Comparison of ENCODE assay signal across 10 cellular contexts in the genomic region with DNA sequence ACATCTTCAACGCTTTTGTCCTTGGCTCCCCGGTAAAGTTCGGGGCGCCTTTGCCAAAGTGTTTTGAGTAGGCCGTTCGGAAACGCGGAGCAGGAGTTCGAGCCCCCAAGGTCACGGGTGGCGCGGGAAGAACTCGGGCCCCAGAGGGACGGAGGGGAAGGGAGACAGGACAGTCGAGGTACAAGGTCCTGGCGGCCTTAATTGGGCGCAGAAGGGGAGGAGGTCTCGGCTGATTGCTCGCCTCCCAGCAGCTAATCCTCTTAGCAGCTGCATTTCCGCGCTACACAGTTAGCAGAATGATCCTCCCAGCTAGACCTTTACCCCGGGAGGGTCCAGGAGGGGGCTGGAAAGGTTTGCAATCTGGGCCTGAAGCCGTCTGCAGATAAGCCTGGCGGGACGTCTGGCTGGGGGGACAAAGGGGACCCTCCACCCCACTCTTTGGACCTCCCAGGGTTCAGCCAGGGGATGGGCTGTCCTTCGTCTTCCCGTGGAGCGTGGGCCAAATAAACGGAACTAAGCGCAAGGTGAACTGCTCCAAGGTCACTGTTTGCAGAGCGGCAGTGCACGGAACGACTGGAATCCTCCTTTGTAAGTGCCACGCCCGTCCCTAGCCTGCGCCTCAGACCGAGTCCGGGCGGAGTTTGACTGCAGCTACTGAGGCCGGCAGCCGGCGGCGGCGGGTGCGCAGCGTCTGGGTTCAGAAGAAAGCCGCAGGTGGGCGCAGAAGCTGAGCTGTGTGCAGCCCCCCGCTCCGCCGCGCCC. TPM values are rescaled to one million over a fixed set of nuclear protein-coding genes. Genes with fewer than 3 reads are reported as not detected.
DNase-seq lines count a peak whose midpoint lies in the region; ATAC-seq lines count a peak whose summit lies in the region.
"Had no signal": no experiment of that assay in that cellular context is flagged by ENCODE, and none has a peak within 500 bp of the region (broad histone marks: within the 10 kb centered on the region; RNA-seq: fewer than 3 reads in every experiment).

No MANE protein-coding gene starts in this region.

- H3K27me3 ChIP-seq in CD4-positive, CD25-positive, alpha-beta regulatory T cell (ENCODE audit: control insufficient read depth, insufficient read depth, low read length), result peaks cover 31% of the 10 kb centered on the region
- H3K27me3 ChIP-seq in HUES6 (ENCODE audit: control insufficient read depth, insufficient read depth, low read length) (peaks cover 94% of the 10 kb centered on the region), HAP-1 (ENCODE audit: low read depth) (peaks cover 15% of the 10 kb centered on the region)

- no peaks in the 10 kb centered on the region for H3K36me3 ChIP-seq in CD4-positive, CD25-positive, alpha-beta regulatory T cell (ENCODE audit: control insufficient read depth, insufficient read depth, low read length)
- H3K36me3 ChIP-seq in HUES6 (ENCODE audit: control insufficient read depth, insufficient read depth, low read length) (peaks cover 10% of the 10 kb centered on the region; the same call in 1 of the 2 replicates), HAP-1 (replicated peaks) (no peaks in the 10 kb centered on the region)

- intact Hi-C loops in dendritic cell treated with granulocyte-macrophage colony-stimulating factor and Interleukin-4, amounts not matched to agents 40 ng/mL and 50 ng/mL, for 4 days (cut with micrococcal nuclease), result loop anchor here (10.0 kb wide), 1 partner anchor 440 kb away; no protein-coding TSS in a partner anchor

- in situ Hi-C loops in HAP-1 (cut with MboI; ENCODE audit: low sequenced_read_pairs), result no loop called here

- peak in 1 of 3 donors; percentile 25 for DNase-seq in CD4-positive, CD25-positive, alpha-beta regulatory T cell
- peak; percentile 67 for DNase-seq in natural killer cell treated with Interleukin-12 subunit alpha and Interleukin-12 subunit beta and Interleukin-15 and Interleukin-18, amount 100 ng/mL, for 72 hours (ENCODE audit: low spot score)
- DNase-seq in HAP-1 (ENCODE audit: low spot score in 2 of 2), result no peak
- no peak for DNase-seq in mesenteric fat pad (ENCODE audit: low spot score)
- DNase-seq: NCI-H446 had no signal

- H3K4me3 ChIP-seq in CD4-positive, CD25-positive, alpha-beta regulatory T cell (ENCODE audit: low read depth, low read length), result no peak overlapping the region
- H3K4me3 ChIP-seq in HUES6 (ENCODE audit: low read depth, low read length) (peak overlapping the region; percentile 57), HAP-1 (no peak overlapping the region)

- no peak overlapping the region for H3K27ac Mint-ChIP-seq in CD4-positive, CD25-positive, alpha-beta regulatory T cell
- no peak overlapping the region for H3K27ac Mint-ChIP-seq in dendritic cell treated with granulocyte-macrophage colony-stimulating factor and Interleukin-4, amounts not matched to agents 40 ng/mL and 50 ng/mL, for 4 days
- H3K27ac Mint-ChIP-seq in natural killer cell treated with Interleukin-12 subunit alpha and Interleukin-12 subunit beta and Interleukin-15 and Interleukin-18, amount 100 ng/mL, for 72 hours, result peak overlapping the region; percentile 98 to 99

- peak overlapping the region; percentile 79 for H3K9ac ChIP-seq in HUES6 (ENCODE audit: low read length)

- H3K9me3 ChIP-seq in CD4-positive, CD25-positive, alpha-beta regulatory T cell (ENCODE audit: control insufficient read depth in 2 of 2, low read length in 2 of 2), result no peaks in the 10 kb centered on the region
- H3K9me3 ChIP-seq in HUES6 (ENCODE audit: control insufficient read depth, insufficient read depth, low read depth, low read length) (no peaks in the 10 kb centered on the region), HAP-1 (no peaks in the 10 kb centered on the region)

- peaks cover 8 to 33% (median 25%) of the 10 kb centered on the region in 4 donors for H3K4me1 Mint-ChIP-seq in CD4-positive, CD25-positive, alpha-beta regulatory T cell
- H3K4me1 Mint-ChIP-seq in dendritic cell treated with granulocyte-macrophage colony-stimulating factor and Interleukin-4, amounts not matched to agents 40 ng/mL and 50 ng/mL, for 4 days (ENCODE audit: low read depth), result peaks cover 35% of the 10 kb centered on the region
- peaks cover 57 to 84% of the 10 kb centered on the region in 2 donors for H3K4me1 Mint-ChIP-seq in natural killer cell treated with Interleukin-12 subunit alpha and Interleukin-12 subunit beta and Interleukin-15 and Interleukin-18, amount 100 ng/mL, for 72 hours (ENCODE audit: low read depth in 2 of 2)

- H3K27ac ChIP-seq in CD4-positive, CD25-positive, alpha-beta regulatory T cell (ENCODE audit: insufficient read depth, low read length, poor library complexity, severe bottlenecking), result no peak overlapping the region
- H3K27ac ChIP-seq in HUES6 (ENCODE audit: low read depth, low read length), result no peak overlapping the region; the same call in 1 of the 2 replicates

- peaks cover 0 to 2% (median 0%) of the 10 kb centered on the region in 7 donors for H3K9me3 Mint-ChIP-seq in CD4-positive, CD25-positive, alpha-beta regulatory T cell
- no peaks in the 10 kb centered on the region for H3K9me3 Mint-ChIP-seq in dendritic cell treated with granulocyte-macrophage colony-stimulating factor and Interleukin-4, amounts not matched to agents 40 ng/mL and 50 ng/mL, for 4 days
- H3K9me3 Mint-ChIP-seq in natural killer cell treated with Interleukin-12 subunit alpha and Interleukin-12 subunit beta and Interleukin-15 and Interleukin-18, amount 100 ng/mL, for 72 hours, result no peaks in the 10 kb centered on the region

- H3K4me1 ChIP-seq in CD4-positive, CD25-positive, alpha-beta regulatory T cell (ENCODE audit: control insufficient read depth, insufficient read depth, low read length, poor library complexity, severe bottlenecking), result peaks cover 33% of the 10 kb centered on the region
- H3K4me1 ChIP-seq in HUES6 (ENCODE audit: control insufficient read depth, insufficient read depth, low read length) (peaks cover 59% of the 10 kb centered on the region), HAP-1 (no peaks in the 10 kb centered on the region)

- no peak for ATAC-seq in CD4-positive, CD25-positive, alpha-beta regulatory T cell (ENCODE audit: low read depth in 2 of 2)
- ATAC-seq in natural killer cell treated with Interleukin-12 subunit alpha and Interleukin-12 subunit beta and Interleukin-15 and Interleukin-18, amount 100 ng/mL, for 72 hours, result peak; percentile 5 to 26
- no peak for ATAC-seq in GM21723 (IDR thresholded peaks at IDR 0.05; ENCODE audit: unreplicated experiment)
- no peak for ATAC-seq in GM21737 (IDR thresholded peaks at IDR 0.05; ENCODE audit: unreplicated experiment)

- peaks cover 85% of the 10 kb centered on the region for H3K27me3 Mint-ChIP-seq in CD4-positive, CD25-positive, alpha-beta regulatory T cell
- peaks cover 92% of the 10 kb centered on the region for H3K27me3 Mint-ChIP-seq in dendritic cell treated with granulocyte-macrophage colony-stimulating factor and Interleukin-4, amounts not matched to agents 40 ng/mL and 50 ng/mL, for 4 days
- no peaks in the 10 kb centered on the region for H3K27me3 Mint-ChIP-seq in natural killer cell treated with Interleukin-12 subunit alpha and Interleukin-12 subunit beta and Interleukin-15 and Interleukin-18, amount 100 ng/mL, for 72 hours

- H3K4me3 Mint-ChIP-seq in CD4-positive, CD25-positive, alpha-beta regulatory T cell, result peak overlapping the region; percentile 86 to 97 (median 96)
- peak overlapping the region; percentile 18 for H3K4me3 Mint-ChIP-seq in dendritic cell treated with granulocyte-macrophage colony-stimulating factor and Interleukin-4, amounts not matched to agents 40 ng/mL and 50 ng/mL, for 4 days
- peak overlapping the region; percentile 100 for H3K4me3 Mint-ChIP-seq in natural killer cell treated with Interleukin-12 subunit alpha and Interleukin-12 subunit beta and Interleukin-15 and Interleukin-18, amount 100 ng/mL, for 72 hours

- no peaks in the 10 kb centered on the region for H3K36me3 Mint-ChIP-seq in CD4-positive, CD25-positive, alpha-beta regulatory T cell
- peaks cover 10% of the 10 kb centered on the region for H3K36me3 Mint-ChIP-seq in dendritic cell treated with granulocyte-macrophage colony-stimulating factor and Interleukin-4, amounts not matched to agents 40 ng/mL and 50 ng/mL, for 4 days (ENCODE audit: low read depth)
- peaks cover 52% of the 10 kb centered on the region for H3K36me3 Mint-ChIP-seq in natural killer cell treated with Interleukin-12 subunit alpha and Interleukin-12 subunit beta and Interleukin-15 and Interleukin-18, amount 100 ng/mL, for 72 hours

RNA-seq across cellular contexts. Expression of a gene that starts 7.2 kb away (rescaled TPM):
- total RNA-seq in CD4-positive, CD25-positive, alpha-beta regulatory T cell, result 0.91 TPM
- polyA plus RNA-seq in CD4-positive, CD25-positive, alpha-beta regulatory T cell, result 1 to 10 TPM in 1 of 4 donors, under 1 TPM in 3; 0.38 to 1.9 (median 0.73) TPM
- total RNA-seq in natural killer cell treated with Interleukin-12 subunit alpha and Interleukin-12 subunit beta and Interleukin-15 and Interleukin-18, amount 100 ng/mL, for 72 hours, result 100 to 1,000 TPM; 117 to 270 TPM
- total RNA-seq in mesenteric fat pad, result 0.42 TPM
- total RNA-seq: bronchial epithelial cell had no signal

Comparison
In these comparisons a context has a peak if more than half of its experiments do, and no peak if none do; other contexts are left out.
1. ATAC-seq: peak in natural killer cell treated with Interleukin-12 subunit alpha and Interleukin-12 subunit beta and Interleukin-15 and Interleukin-18, amount 100 ng/mL, for 72 hours (2 of 2); none in CD4-positive, CD25-positive, alpha-beta regulatory T cell (0 of 2), GM21723 (single experiment) and GM21737 (single experiment).
2. H3K27ac Mint-ChIP-seq: peak in natural killer cell treated with Interleukin-12 subunit alpha and Interleukin-12 subunit beta and Interleukin-15 and Interleukin-18, amount 100 ng/mL, for 72 hours (2 of 2); none in CD4-positive, CD25-positive, alpha-beta regulatory T cell (0 of 3) and dendritic cell treated with granulocyte-macrophage colony-stimulating factor and Interleukin-4, amounts not matched to agents 40 ng/mL and 50 ng/mL, for 4 days (single experiment).
3. H3K4me3 Mint-ChIP-seq: peak in every context shown above with its lines; median percentile 100 in natural killer cell treated with Interleukin-12 subunit alpha and Interleukin-12 subunit beta and Interleukin-15 and Interleukin-18, amount 100 ng/mL, for 72 hours; 96 in CD4-positive, CD25-positive, alpha-beta regulatory T cell; 18 in dendritic cell treated with granulocyte-macrophage colony-stimulating factor and Interleukin-4, amounts not matched to agents 40 ng/mL and 50 ng/mL, for 4 days.
4. RNA of a gene that starts 7.2 kb away (total RNA-seq): 117 to 270 TPM in natural killer cell treated with Interleukin-12 subunit alpha and Interleukin-12 subunit beta and Interleukin-15 and Interleukin-18, amount 100 ng/mL, for 72 hours; 0.91 TPM in CD4-positive, CD25-positive, alpha-beta regulatory T cell (single experiment) and 0.42 TPM in mesenteric fat pad (single experiment); every median in the first group is over 10 times any median in the second.